Comparison of ENCODE assay signal across 8 cellular contexts in genomic region chr4:10554694-10555093, GRCh38.
DNase-seq lines count a peak whose midpoint lies in the region; ATAC-seq and TF ChIP-seq lines count a peak whose summit lies in the region.

No MANE protein-coding gene starts in this region.

- H3K36me3 ChIP-seq in stomach = no peaks in the 10 kb centered on the region

- peak; percentile 87 for TF ChIP-seq CTCF in AG04450 (IDR thresholded peaks at IDR 0.05; ENCODE audit: low read depth, low read length)
- TF ChIP-seq CTCF in activated B cell treated with CpG ODN at 0.5 μM for 24 hours (IDR thresholded peaks at IDR 0.05) = no peak
- TF ChIP-seq CTCF in stomach (IDR thresholded peaks at IDR 0.05) = peak in 5 of 7 experiments; percentile 48 to 75 (median 73)

- no peak for TF ChIP-seq EP300 in stomach (IDR thresholded peaks at IDR 0.05)

- H3K27ac Mint-ChIP-seq in activated B cell treated with CpG ODN at 0.5 μM for 24 hours = no peak overlapping the region

- CTCF ChIA-PET in AG04450 (lab: Charles Lee) = interaction anchor here (0.6 to 5.3 kb wide), 12 partner anchors 9 to 1187 kb away, joined by 3 to 28 read pairs (median 3); no protein-coding TSS in a partner anchor
- CTCF ChIA-PET in activated B cell treated with CpG ODN at 0.5 μM for 24 hours (lab: Charles Lee) = interaction anchor here (0.6 to 2.2 kb wide), 8 partner anchors 10 to 1165 kb away, joined by 3 to 5 read pairs (median 3); no protein-coding TSS in a partner anchor

- peaks cover 10% of the 10 kb centered on the region for H3K4me1 Mint-ChIP-seq in activated B cell treated with CpG ODN at 0.5 μM for 24 hours

- H3K4me3 ChIP-seq in AG04450 (ENCODE audit: low read depth, low read length) = no peak overlapping the region
- no peak overlapping the region for H3K4me3 ChIP-seq in stomach

- peaks cover 3% of the 10 kb centered on the region for H3K27me3 ChIP-seq in AG04450 (ENCODE audit: control insufficient read depth, insufficient read depth, low read length)
- H3K27me3 ChIP-seq in stomach = peaks cover 0 to 8% (median 0%) of the 10 kb centered on the region in 3 donors

- 4 to 8% (median 6%) methylated on average over 6 of the region's 6 CpGs for WGBS in stomach, 5 donors

- H3K27me3 Mint-ChIP-seq in activated B cell treated with CpG ODN at 0.5 μM for 24 hours = no peaks in the 10 kb centered on the region

- no peak overlapping the region for H3K4me3 Mint-ChIP-seq in activated B cell treated with CpG ODN at 0.5 μM for 24 hours

- DNase-seq in AG04450 (ENCODE audit: low read depth, low spot score) = no peak
- DNase-seq in NCI-H2171 (lab: John Stamatoyannopoulos, UW) = peak; percentile 31
- DNase-seq in activated B cell treated with CpG ODN at 0.5 μM for 24 hours = no peak
- DNase-seq in effector CD8-positive, alpha-beta T cell (lab: John Stamatoyannopoulos, UW) = peak; percentile 19
- DNase-seq in medulla oblongata (ENCODE audit: extremely low spot score) = peak; percentile 87
- peak; percentile 35 for DNase-seq in stomach

- TF ChIP-seq POLR2A in GM18505 (IDR thresholded peaks at IDR 0.05; ENCODE audit: borderline replicate concordance, extremely low read depth, insufficient read depth, insufficient read length) (no peak), stomach (IDR thresholded peaks at IDR 0.05) (no peak)

- POLR2A ChIA-PET in AG04450 (lab: Yijun Ruan, JAX) = no interaction called here
- POLR2A ChIA-PET in activated B cell treated with CpG ODN at 0.5 μM for 24 hours (lab: Charles Lee) = no interaction called here

- intact Hi-C loops in activated B cell treated with CpG ODN at 0.5 μM for 24 hours (cut with micrococcal nuclease) (loop anchor here (1.0 to 10.0 kb wide), 4 partner anchors 92 to 1166 kb away; no protein-coding TSS in a partner anchor), stomach (cut with DNase I; ENCODE audit: low total_unique reads) (no loop called here)

- H3K27ac ChIP-seq in AG04450 (ENCODE audit: low read depth, low read length) = no peak overlapping the region
- H3K27ac ChIP-seq in stomach = no peak overlapping the region

- H3K4me1 ChIP-seq in stomach = peaks cover 0 to 7% (median 2%) of the 10 kb centered on the region in 4 donors

- no peaks in the 10 kb centered on the region for H3K9me3 Mint-ChIP-seq in activated B cell treated with CpG ODN at 0.5 μM for 24 hours

- H3K9me3 ChIP-seq in AG04450 (ENCODE audit: control insufficient read depth, insufficient read depth, low read length) = no peaks in the 10 kb centered on the region
- H3K9me3 ChIP-seq in stomach = no peaks in the 10 kb centered on the region

- H3K36me3 Mint-ChIP-seq in activated B cell treated with CpG ODN at 0.5 μM for 24 hours (ENCODE audit: low read depth) = no peaks in the 10 kb centered on the region

- ATAC-seq in GM18505 (IDR thresholded peaks at IDR 0.05; ENCODE audit: unreplicated experiment) (peak; percentile 86), HG03064 (IDR thresholded peaks at IDR 0.05; ENCODE audit: low read depth, unreplicated experiment) (peak; percentile 84), activated B cell treated with CpG ODN at 0.5 μM for 24 hours (ENCODE audit: low read depth) (peak; percentile 72)

Comparison
In these comparisons a context has a peak if more than half of its experiments do, and no peak if none do; other contexts are left out.
1. DNase-seq: peak in NCI-H2171 (single experiment), effector CD8-positive, alpha-beta T cell (single experiment), medulla oblongata (single experiment) and stomach (single experiment); none in AG04450 (single experiment) and activated B cell treated with CpG ODN at 0.5 μM for 24 hours (single experiment).
2. Peak in every context shown above with its lines, with median percentiles within 50 percentile points of each other: ATAC-seq.